In the genomic region with DNA sequence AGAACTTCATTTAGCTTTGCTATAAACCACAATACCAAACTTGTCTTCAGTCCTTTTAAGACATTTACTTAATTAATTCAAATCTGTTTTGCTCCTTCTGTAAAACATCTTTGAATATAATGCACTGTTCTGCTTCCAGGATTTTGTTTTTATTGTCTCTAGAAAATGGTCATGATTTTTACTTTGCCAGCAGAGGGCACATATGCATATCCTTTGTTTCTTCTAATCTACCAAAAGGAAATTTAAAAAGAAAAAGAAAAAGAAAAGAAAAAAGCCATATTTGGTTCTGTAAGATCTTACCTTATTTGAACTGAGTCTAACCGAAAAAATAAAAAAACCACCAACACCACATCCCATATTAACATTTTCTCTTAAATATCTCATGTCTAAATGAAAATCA, we compare ENCODE assay signal across 12 cellular contexts.
DNase-seq lines count a peak whose midpoint lies in the region; ATAC-seq, FAIRE-seq and TF ChIP-seq lines count a peak whose summit lies in the region.
"Had no signal": no experiment of that assay in that cellular context is flagged by ENCODE, and none has a peak within 500 bp of the region (broad histone marks: within the 10 kb centered on the region; RNA-seq: fewer than 3 reads in every experiment).

No MANE protein-coding gene starts in this region.

- peak; percentile 48 for TF ChIP-seq CTCF in D721Med (IDR thresholded peaks at IDR 0.05; ENCODE audit: insufficient read depth, missing control alignments)
- TF ChIP-seq CTCF in H9 (conservative IDR thresholded peaks at IDR 0.05), result peak; percentile 57
- TF ChIP-seq CTCF in liver (IDR thresholded peaks at IDR 0.05; ENCODE audit: low read depth, low read length, missing input control), result no peak

- H3K9ac ChIP-seq in H9 (ENCODE audit: extremely low read depth, insufficient read length, low read length) (no peak overlapping the region), adipocyte (ENCODE audit: low read length) (no peak overlapping the region), liver (ENCODE audit: low read depth in 1 of 2, low read length in 2 of 2) (no peak overlapping the region)

- no peak overlapping the region for H2BK12ac ChIP-seq in H9 (ENCODE audit: insufficient read length, low read depth, low read length)

- H3K18ac ChIP-seq in H9 (ENCODE audit: insufficient read length, low read depth, low read length), result no peak overlapping the region

- H3K4me1 ChIP-seq in H9 (ENCODE audit: insufficient read depth, low read length), result no peaks in the 10 kb centered on the region; the same call in 1 of the 2 replicates
- H3K4me1 ChIP-seq in adipocyte (ENCODE audit: control insufficient read depth, insufficient read depth, low read length), result peaks cover 5% of the 10 kb centered on the region
- no peaks in the 10 kb centered on the region for H3K4me1 ChIP-seq in liver (ENCODE audit: control insufficient read depth in 4 of 4, insufficient read depth in 4 of 4, low read length in 3 of 4)
- H3K4me1 ChIP-seq: ascending aorta had no signal

- DNase-seq in D721Med (ENCODE audit: insufficient read length, low spot score), result no peak
- DNase-seq in H9, result no peak
- DNase-seq in adipocyte (ENCODE audit: low read depth), result peak; percentile 53
- no peak for DNase-seq in nucleus accumbens (lab: John Stamatoyannopoulos, UW)
- DNase-seq in ureter (ENCODE audit: low spot score), result no peak
- DNase-seq in GF-D8 (lab: John Stamatoyannopoulos, UW), result no peak
- DNase-seq: immature natural killer cell, NCI-H146 had no signal

- no peak overlapping the region for H2BK120ac ChIP-seq in H9 (ENCODE audit: low read depth, low read length, poor library complexity, severe bottlenecking)

- H3K4ac ChIP-seq in H9 (ENCODE audit: low read depth, low read length), result no peak overlapping the region

- no peaks in the 10 kb centered on the region for H3K27me3 Mint-ChIP-seq in H9 (ENCODE audit: low read depth)

- H3K27me3 ChIP-seq in H9 (ENCODE audit: insufficient read depth, low read length) (no peaks in the 10 kb centered on the region), adipocyte (replicated peaks; ENCODE audit: control insufficient read depth, insufficient read depth, low read length) (no peaks in the 10 kb centered on the region), liver (ENCODE audit: control insufficient read depth in 4 of 4, insufficient read depth in 4 of 4, low read length in 3 of 4) (no peaks in the 10 kb centered on the region)
- H3K27me3 ChIP-seq: ascending aorta had no signal

- no peak overlapping the region for H3K56ac ChIP-seq in H9 (ENCODE audit: insufficient read length, low read depth, low read length)

- H4K5ac ChIP-seq in H9 (ENCODE audit: insufficient read length, low read depth, low read length), result no peak overlapping the region

- H3K14ac ChIP-seq in H9 (ENCODE audit: insufficient read depth, low read length), result no peak overlapping the region

- no peak for ATAC-seq in GM18909 (IDR thresholded peaks at IDR 0.05; ENCODE audit: poor library complexity, unreplicated experiment)
- ATAC-seq: WTC11 had no signal

- H3K9me3 Mint-ChIP-seq in H9, result no peaks in the 10 kb centered on the region
- H3K9me3 Mint-ChIP-seq: WTC11 had no signal

- WGBS in H9 (ENCODE audit: extremely low coverage, insufficient read length, low lambda C conversion rate), result 100% methylated on average over 1 of the region's 1 CpG
- 44% methylated on average over 1 of the region's 1 CpG for WGBS in liver

- no peak overlapping the region for H3K4me2 ChIP-seq in H9 (ENCODE audit: insufficient read depth, insufficient read length, low read length)

- no peak overlapping the region for H3K4me3 ChIP-seq in adipocyte (ENCODE audit: low read length)
- no peak overlapping the region for H3K4me3 ChIP-seq in liver (ENCODE audit: low read depth in 1 of 3, low read length in 3 of 3)
- H3K4me3 ChIP-seq: ascending aorta had no signal

- H3K79me1 ChIP-seq in H9 (ENCODE audit: insufficient read depth, low read depth, low read length, poor library complexity, severe bottlenecking), result no peaks in the 10 kb centered on the region

- H4K8ac ChIP-seq in H9 (replicated peaks; ENCODE audit: insufficient read length, low read depth, low read length), result no peak overlapping the region

- H2AFZ ChIP-seq in H9 (ENCODE audit: low read length), result no peak overlapping the region

- H4K91ac ChIP-seq in H9 (ENCODE audit: insufficient read length, low read depth, low read length), result no peak overlapping the region

- H2BK5ac ChIP-seq in H9 (ENCODE audit: insufficient read length, low read length), result no peak overlapping the region

- no peaks in the 10 kb centered on the region for H3K36me3 ChIP-seq in adipocyte (ENCODE audit: control insufficient read depth, insufficient read depth, low read length, severe bottlenecking)
- H3K36me3 ChIP-seq in liver (ENCODE audit: control insufficient read depth in 4 of 4, insufficient read depth in 3 of 4, low read depth in 1 of 4, low read length in 3 of 4), result no peaks in the 10 kb centered on the region
- H3K36me3 ChIP-seq: ascending aorta had no signal

- no peak overlapping the region for H3K4me3 Mint-ChIP-seq in H9
- H3K4me3 Mint-ChIP-seq: immature natural killer cell, WTC11 had no signal

- H4K20me1 ChIP-seq in H9 (ENCODE audit: control insufficient read depth, insufficient read depth, insufficient read length), result no peaks in the 10 kb centered on the region

- H2BK15ac ChIP-seq in H9 (ENCODE audit: low read depth, low read length), result no peak overlapping the region

- peaks cover 2% of the 10 kb centered on the region; the same call in 1 of the 2 replicates for H3K79me2 ChIP-seq in H9 (ENCODE audit: insufficient read depth, low read length)

- H3K27ac ChIP-seq in H9 (ENCODE audit: insufficient read length, low read depth, low read length), result no peak overlapping the region
- no peak overlapping the region for H3K27ac ChIP-seq in liver (ENCODE audit: low read depth in 1 of 2, low read length in 2 of 2)
- H3K27ac ChIP-seq: ascending aorta had no signal

- H3K36me3 Mint-ChIP-seq in H9 (ENCODE audit: insufficient read depth in 1 of 3, low read depth in 3 of 3), result no peaks in the 10 kb centered on the region; a peak in 1 of 7 replicates
- H3K36me3 Mint-ChIP-seq: immature natural killer cell, WTC11 had no signal

- peak; percentile 25 to 29 for TF ChIP-seq RAD21 in liver (IDR thresholded peaks at IDR 0.05)

- H3K27ac Mint-ChIP-seq in H9, result no peak overlapping the region
- H3K27ac Mint-ChIP-seq: immature natural killer cell, WTC11 had no signal

- no peaks in the 10 kb centered on the region for H3K9me3 ChIP-seq in H9 (ENCODE audit: control insufficient read depth, low read depth, low read length)
- no peaks in the 10 kb centered on the region for H3K9me3 ChIP-seq in adipocyte (ENCODE audit: control insufficient read depth, low read length)
- no peaks in the 10 kb centered on the region for H3K9me3 ChIP-seq in liver (ENCODE audit: control insufficient read depth in 4 of 4, low read length in 3 of 4)
- H3K9me3 ChIP-seq: ascending aorta had no signal

- no peak overlapping the region for H2BK20ac ChIP-seq in H9 (ENCODE audit: low read depth, low read length, poor library complexity, severe bottlenecking)

- no peak overlapping the region for H2AK5ac ChIP-seq in H9 (ENCODE audit: insufficient read length, low read length)

- no peak overlapping the region for H3T11ph ChIP-seq in H9 (ENCODE audit: low read length)

- no peak for FAIRE-seq in D721Med (lab: Jason Lieb, UNC)

- H3K4me1 Mint-ChIP-seq in H9, result peaks cover 4 to 8% of the 10 kb centered on the region in 2 experiments
- H3K4me1 Mint-ChIP-seq: immature natural killer cell had no signal

- no peaks in the 10 kb centered on the region for H3K23me2 ChIP-seq in H9 (ENCODE audit: insufficient read length, low read depth, low read length, poor library complexity, severe bottlenecking)

- H3K23ac ChIP-seq in H9 (ENCODE audit: insufficient read length, low read depth, low read length), result no peak overlapping the region

TF ChIP-seq in liver, 16 proteins besides CTCF, POLR2A, EP300 and RAD21:
- TF ChIP-seq JUND (IDR thresholded peaks at IDR 0.05), result no peak
- TF ChIP-seq, protein P1, sequence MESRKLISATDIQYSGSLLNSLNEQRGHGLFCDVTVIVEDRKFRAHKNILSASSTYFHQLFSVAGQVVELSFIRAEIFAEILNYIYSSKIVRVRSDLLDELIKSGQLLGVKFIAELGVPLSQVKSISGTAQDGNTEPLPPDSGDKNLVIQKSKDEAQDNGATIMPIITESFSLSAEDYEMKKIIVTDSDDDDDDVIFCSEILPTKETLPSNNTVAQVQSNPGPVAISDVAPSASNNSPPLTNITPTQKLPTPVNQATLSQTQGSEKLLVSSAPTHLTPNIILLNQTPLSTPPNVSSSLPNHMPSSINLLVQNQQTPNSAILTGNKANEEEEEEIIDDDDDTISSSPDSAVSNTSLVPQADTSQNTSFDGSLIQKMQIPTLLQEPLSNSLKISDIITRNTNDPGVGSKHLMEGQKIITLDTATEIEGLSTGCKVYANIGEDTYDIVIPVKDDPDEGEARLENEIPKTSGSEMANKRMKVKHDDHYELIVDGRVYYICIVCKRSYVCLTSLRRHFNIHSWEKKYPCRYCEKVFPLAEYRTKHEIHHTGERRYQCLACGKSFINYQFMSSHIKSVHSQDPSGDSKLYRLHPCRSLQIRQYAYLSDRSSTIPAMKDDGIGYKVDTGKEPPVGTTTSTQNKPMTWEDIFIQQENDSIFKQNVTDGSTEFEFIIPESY (IDR thresholded peaks at IDR 0.05), result no peak
- TF ChIP-seq, protein P2, sequence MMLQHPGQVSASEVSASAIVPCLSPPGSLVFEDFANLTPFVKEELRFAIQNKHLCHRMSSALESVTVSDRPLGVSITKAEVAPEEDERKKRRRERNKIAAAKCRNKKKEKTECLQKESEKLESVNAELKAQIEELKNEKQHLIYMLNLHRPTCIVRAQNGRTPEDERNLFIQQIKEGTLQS (IDR thresholded peaks at IDR 0.05), result no peak
- TF ChIP-seq EGR1 (IDR thresholded peaks at IDR 0.05; ENCODE audit: low read depth in 2 of 2), result no peak
- no peak for TF ChIP-seq FOXA1 (IDR thresholded peaks at IDR 0.05)
- TF ChIP-seq YY1 (IDR thresholded peaks at IDR 0.05), result no peak
- TF ChIP-seq, protein P3, sequence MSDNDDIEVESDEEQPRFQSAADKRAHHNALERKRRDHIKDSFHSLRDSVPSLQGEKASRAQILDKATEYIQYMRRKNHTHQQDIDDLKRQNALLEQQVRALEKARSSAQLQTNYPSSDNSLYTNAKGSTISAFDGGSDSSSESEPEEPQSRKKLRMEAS (IDR thresholded peaks at IDR 0.05), result no peak
- no peak for TF ChIP-seq HNF4G (IDR thresholded peaks at IDR 0.05)
- TF ChIP-seq FOXA2 (IDR thresholded peaks at IDR 0.05), result no peak
- TF ChIP-seq NR2F2 (IDR thresholded peaks at IDR 0.05), result no peak
- no peak for TF ChIP-seq GABPA (IDR thresholded peaks at IDR 0.05 in 1 of 2, conservative IDR thresholded peaks at IDR 0.05 in 1 of 2)
- TF ChIP-seq TAF1 (conservative IDR thresholded peaks at IDR 0.05), result no peak
- TF ChIP-seq SP1 (IDR thresholded peaks at IDR 0.05), result no peak
- no peak for TF ChIP-seq HNF4A (conservative IDR thresholded peaks at IDR 0.05)
- no peak for TF ChIP-seq RXRA (IDR thresholded peaks at IDR 0.05)
